Comparison of ENCODE assay signal across 22 cellular contexts in genomic region chr15:25242957-25243799, GRCh38.
DNase-seq lines count a peak whose midpoint lies in the region; ATAC-seq and TF ChIP-seq lines count a peak whose summit lies in the region.
"Had no signal": no experiment of that assay in that cellular context is flagged by ENCODE, and none has a peak within 500 bp of the region (broad histone marks: within the 10 kb centered on the region; RNA-seq: fewer than 3 reads in every experiment).

No MANE protein-coding gene starts in this region.

- no peaks in the 10 kb centered on the region for H3K27me3 ChIP-seq in left ventricle myocardium inferior (ENCODE audit: low read depth)
- H3K27me3 ChIP-seq: gastrocnemius medialis, transverse colon had no signal

- H3K27ac Mint-ChIP-seq in natural killer cell = no peak overlapping the region
- H3K27ac Mint-ChIP-seq in natural killer cell treated with Interleukin-12 subunit alpha and Interleukin-12 subunit beta and Interleukin-15 and Interleukin-18, amount 100 ng/mL, for 72 hours = no peak overlapping the region
- H3K27ac Mint-ChIP-seq: activated CD4-positive, alpha-beta T cell treated with anti-CD3 and anti-CD28 coated beads for 36 hours; activated naive CD4-positive, alpha-beta T cell treated with anti-CD3 and anti-CD28 coated beads, Interleukin-2, amount 50 U/mL, for 24 hours; CD8-positive, alpha-beta T cell; stimulated activated memory B cell treated with anti-CD40 and anti-IgM and Interleukin-4, amounts not matched to agents 10 μg/mL and 1 μg/mL and 100 μg/mL, for 72 hours had no signal

- no peaks in the 10 kb centered on the region for H3K27me3 Mint-ChIP-seq in natural killer cell (ENCODE audit: low read depth in 2 of 2)
- no peaks in the 10 kb centered on the region for H3K27me3 Mint-ChIP-seq in natural killer cell treated with Interleukin-12 subunit alpha and Interleukin-12 subunit beta and Interleukin-15 and Interleukin-18, amount 100 ng/mL, for 72 hours
- H3K27me3 Mint-ChIP-seq: activated CD4-positive, alpha-beta T cell treated with anti-CD3 and anti-CD28 coated beads for 36 hours; activated naive CD4-positive, alpha-beta T cell treated with anti-CD3 and anti-CD28 coated beads, Interleukin-2, amount 50 U/mL, for 24 hours; stimulated activated memory B cell treated with anti-CD40 and anti-IgM and Interleukin-4, amounts not matched to agents 10 μg/mL and 1 μg/mL and 100 μg/mL, for 72 hours had no signal

- H3K4me1 ChIP-seq in left ventricle myocardium inferior = no peaks in the 10 kb centered on the region
- H3K4me1 ChIP-seq: gastrocnemius medialis, prostate gland, transverse colon had no signal

- peak; percentile 10 for DNase-seq in natural killer cell
- DNase-seq in natural killer cell treated with Interleukin-12 subunit alpha and Interleukin-12 subunit beta and Interleukin-15 and Interleukin-18, amount 100 ng/mL, for 72 hours (ENCODE audit: low spot score) = no peak
- DNase-seq in left ventricle myocardium inferior = peak; percentile 11
- DNase-seq in posterior cingulate gyrus = peak; percentile 1 to 74 (median 8)
- no peak for DNase-seq in putamen (ENCODE audit: low spot score)
- DNase-seq in H4 (ENCODE audit: low spot score) = no peak
- no peak for DNase-seq in SW480 (ENCODE audit: low spot score)
- DNase-seq in dermis blood vessel endothelial cell = no peak
- DNase-seq: activated CD4-positive, alpha-beta T cell treated with anti-CD3 and anti-CD28 coated beads for 36 hours; DMS79; erythroblast; Kasumi-1; NCI-H1105 treated with DMSO at 0.1 percent for 48 hours; PC-3; T-helper 9 cell had no signal

- H3K4me1 Mint-ChIP-seq in natural killer cell = no peaks in the 10 kb centered on the region
- H3K4me1 Mint-ChIP-seq in natural killer cell treated with Interleukin-12 subunit alpha and Interleukin-12 subunit beta and Interleukin-15 and Interleukin-18, amount 100 ng/mL, for 72 hours (ENCODE audit: low read depth in 2 of 2) = no peaks in the 10 kb centered on the region
- H3K4me1 Mint-ChIP-seq: activated CD4-positive, alpha-beta T cell treated with anti-CD3 and anti-CD28 coated beads for 36 hours; activated naive CD4-positive, alpha-beta T cell treated with anti-CD3 and anti-CD28 coated beads, Interleukin-2, amount 50 U/mL, for 24 hours; stimulated activated memory B cell treated with anti-CD40 and anti-IgM and Interleukin-4, amounts not matched to agents 10 μg/mL and 1 μg/mL and 100 μg/mL, for 72 hours had no signal

- no peak overlapping the region for H3K4me3 Mint-ChIP-seq in natural killer cell
- no peak overlapping the region for H3K4me3 Mint-ChIP-seq in natural killer cell treated with Interleukin-12 subunit alpha and Interleukin-12 subunit beta and Interleukin-15 and Interleukin-18, amount 100 ng/mL, for 72 hours
- H3K4me3 Mint-ChIP-seq: activated CD4-positive, alpha-beta T cell treated with anti-CD3 and anti-CD28 coated beads for 36 hours; activated naive CD4-positive, alpha-beta T cell treated with anti-CD3 and anti-CD28 coated beads, Interleukin-2, amount 50 U/mL, for 24 hours; CD8-positive, alpha-beta T cell; stimulated activated memory B cell treated with anti-CD40 and anti-IgM and Interleukin-4, amounts not matched to agents 10 μg/mL and 1 μg/mL and 100 μg/mL, for 72 hours had no signal

- H3K9me3 ChIP-seq in left ventricle myocardium inferior (replicated peaks) = peaks cover 51% of the 10 kb centered on the region
- H3K9me3 ChIP-seq: gastrocnemius medialis, prostate gland had no signal

- peaks cover 0 to 2% of the 10 kb centered on the region in 2 donors for H3K9me3 Mint-ChIP-seq in natural killer cell
- H3K9me3 Mint-ChIP-seq in natural killer cell treated with Interleukin-12 subunit alpha and Interleukin-12 subunit beta and Interleukin-15 and Interleukin-18, amount 100 ng/mL, for 72 hours = no peaks in the 10 kb centered on the region
- H3K9me3 Mint-ChIP-seq: activated naive CD4-positive, alpha-beta T cell treated with anti-CD3 and anti-CD28 coated beads, Interleukin-2, amount 50 U/mL, for 24 hours had no signal

- H3K36me3 ChIP-seq in left ventricle myocardium inferior = no peaks in the 10 kb centered on the region
- H3K36me3 ChIP-seq: gastrocnemius medialis, prostate gland, transverse colon had no signal

- no peak overlapping the region for H3K27ac ChIP-seq in left ventricle myocardium inferior (replicated peaks)
- H3K27ac ChIP-seq: gastrocnemius medialis, prostate gland, SK-N-MC, transverse colon had no signal

- no peak for ATAC-seq in natural killer cell
- ATAC-seq in natural killer cell treated with Interleukin-12 subunit alpha and Interleukin-12 subunit beta and Interleukin-15 and Interleukin-18, amount 100 ng/mL, for 72 hours = no peak
- ATAC-seq: activated CD4-positive, alpha-beta T cell treated with anti-CD3 and anti-CD28 coated beads for 36 hours; CD8-positive, alpha-beta T cell; gastrocnemius medialis; PC-3; stimulated activated memory B cell treated with anti-CD40 and anti-IgM and Interleukin-4, amounts not matched to agents 10 μg/mL and 1 μg/mL and 100 μg/mL, for 72 hours had no signal

- H3K36me3 Mint-ChIP-seq in natural killer cell = no peaks in the 10 kb centered on the region
- H3K36me3 Mint-ChIP-seq in natural killer cell treated with Interleukin-12 subunit alpha and Interleukin-12 subunit beta and Interleukin-15 and Interleukin-18, amount 100 ng/mL, for 72 hours = no peaks in the 10 kb centered on the region
- H3K36me3 Mint-ChIP-seq: activated naive CD4-positive, alpha-beta T cell treated with anti-CD3 and anti-CD28 coated beads, Interleukin-2, amount 50 U/mL, for 24 hours; CD8-positive, alpha-beta T cell; stimulated activated memory B cell treated with anti-CD40 and anti-IgM and Interleukin-4, amounts not matched to agents 10 μg/mL and 1 μg/mL and 100 μg/mL, for 72 hours had no signal

- no peak for TF ChIP-seq CTCF in natural killer cell (IDR thresholded peaks at IDR 0.05)
- no peak for TF ChIP-seq CTCF in left ventricle myocardium inferior (IDR thresholded peaks at IDR 0.05; ENCODE audit: borderline replicate concordance)

- intact Hi-C loops in natural killer cell (cut with micrococcal nuclease) = no loop called here
- intact Hi-C loops in left ventricle myocardium inferior (cut with micrococcal nuclease) = no loop called here
- intact Hi-C loops in posterior cingulate gyrus (cut with DNase I) = no loop called here

- H3K4me3 ChIP-seq in left ventricle myocardium inferior = no peak overlapping the region
- H3K4me3 ChIP-seq: gastrocnemius medialis, prostate gland, SK-N-MC, transverse colon had no signal

Comparison
In these comparisons a context has a peak if more than half of its experiments do, and no peak if none do; other contexts are left out.
1. DNase-seq: peak in natural killer cell (single experiment), left ventricle myocardium inferior (single experiment) and posterior cingulate gyrus (10 of 10); none in natural killer cell treated with Interleukin-12 subunit alpha and Interleukin-12 subunit beta and Interleukin-15 and Interleukin-18, amount 100 ng/mL, for 72 hours (single experiment), putamen (single experiment), H4 (single experiment), SW480 (single experiment) and dermis blood vessel endothelial cell (single experiment).